ENCODE assay signal across 1 cellular context in the genomic region with DNA sequence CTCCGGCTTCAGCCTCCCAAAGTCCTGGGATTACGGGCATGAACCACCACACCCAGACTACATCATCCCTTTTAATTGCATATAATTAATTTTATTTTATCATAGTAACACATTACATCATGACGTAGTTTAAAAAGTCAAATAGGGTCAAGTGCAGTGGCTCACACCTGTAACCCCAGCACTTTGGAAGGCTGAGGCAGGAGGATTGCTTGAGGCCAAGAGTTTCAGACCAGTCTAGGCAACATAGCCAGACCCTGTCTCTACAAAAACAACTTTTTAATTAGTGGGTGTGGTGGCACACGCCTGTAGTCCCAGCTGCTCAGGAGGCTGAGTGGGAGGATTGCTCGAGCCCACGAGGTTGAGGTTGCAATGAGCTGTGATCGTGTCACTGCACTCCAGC.
A peak's percentile ranks its signal among the peaks of the same experiment; 100 is the strongest.
TF ChIP-seq lines count a peak whose summit lies in the region.

No MANE protein-coding gene starts in this region.

TF ChIP-seq in HEK293, 187 proteins besides CTCF, POLR2A, EP300 and RAD21:
- TF ChIP-seq ZNF791 (tag by site-specific recombination; IDR thresholded peaks at IDR 0.05) = no peak
- no peak for TF ChIP-seq ZBTB20 (tag by site-specific recombination; IDR thresholded peaks at IDR 0.05)
- no peak for TF ChIP-seq ZNF677 (tag by site-specific recombination; IDR thresholded peaks at IDR 0.05)
- TF ChIP-seq PBX3 (CRISPR knock-in tag; IDR thresholded peaks at IDR 0.05) = no peak
- TF ChIP-seq, protein P1, sequence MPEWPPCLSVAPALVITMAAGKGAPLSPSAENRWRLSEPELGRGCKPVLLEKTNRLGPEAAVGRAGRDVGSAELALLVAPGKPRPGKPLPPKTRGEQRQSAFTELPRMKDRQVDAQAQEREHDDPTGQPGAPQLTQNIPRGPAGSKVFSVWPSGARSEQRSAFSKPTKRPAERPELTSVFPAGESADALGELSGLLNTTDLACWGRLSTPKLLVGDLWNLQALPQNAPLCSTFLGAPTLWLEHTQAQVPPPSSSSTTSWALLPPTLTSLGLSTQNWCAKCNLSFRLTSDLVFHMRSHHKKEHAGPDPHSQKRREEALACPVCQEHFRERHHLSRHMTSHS (tag by site-specific recombination; IDR thresholded peaks at IDR 0.05) = no peak
- TF ChIP-seq, protein P2, sequence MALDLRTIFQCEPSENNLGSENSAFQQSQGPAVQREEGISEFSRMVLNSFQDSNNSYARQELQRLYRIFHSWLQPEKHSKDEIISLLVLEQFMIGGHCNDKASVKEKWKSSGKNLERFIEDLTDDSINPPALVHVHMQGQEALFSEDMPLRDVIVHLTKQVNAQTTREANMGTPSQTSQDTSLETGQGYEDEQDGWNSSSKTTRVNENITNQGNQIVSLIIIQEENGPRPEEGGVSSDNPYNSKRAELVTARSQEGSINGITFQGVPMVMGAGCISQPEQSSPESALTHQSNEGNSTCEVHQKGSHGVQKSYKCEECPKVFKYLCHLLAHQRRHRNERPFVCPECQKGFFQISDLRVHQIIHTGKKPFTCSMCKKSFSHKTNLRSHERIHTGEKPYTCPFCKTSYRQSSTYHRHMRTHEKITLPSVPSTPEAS (tag by site-specific recombination; IDR thresholded peaks at IDR 0.05) = no peak
- no peak for TF ChIP-seq YY1 (tag by site-specific recombination; IDR thresholded peaks at IDR 0.05)
- TF ChIP-seq ZNF354C (tag by site-specific recombination; IDR thresholded peaks at IDR 0.05; ENCODE audit: borderline replicate concordance, low read depth) = no peak
- TF ChIP-seq, protein P3, sequence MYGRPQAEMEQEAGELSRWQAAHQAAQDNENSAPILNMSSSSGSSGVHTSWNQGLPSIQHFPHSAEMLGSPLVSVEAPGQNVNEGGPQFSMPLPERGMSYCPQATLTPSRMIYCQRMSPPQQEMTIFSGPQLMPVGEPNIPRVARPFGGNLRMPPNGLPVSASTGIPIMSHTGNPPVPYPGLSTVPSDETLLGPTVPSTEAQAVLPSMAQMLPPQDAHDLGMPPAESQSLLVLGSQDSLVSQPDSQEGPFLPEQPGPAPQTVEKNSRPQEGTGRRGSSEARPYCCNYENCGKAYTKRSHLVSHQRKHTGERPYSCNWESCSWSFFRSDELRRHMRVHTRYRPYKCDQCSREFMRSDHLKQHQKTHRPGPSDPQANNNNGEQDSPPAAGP (tag by site-specific recombination; IDR thresholded peaks at IDR 0.05) = peak; percentile 86; the same call in 1 of the 2 replicates
- no peak for TF ChIP-seq ZNF701 (tag by site-specific recombination; IDR thresholded peaks at IDR 0.05)
- TF ChIP-seq EGR2 (tag by site-specific recombination; IDR thresholded peaks at IDR 0.05; ENCODE audit: low read depth) = peak; percentile 71
- TF ChIP-seq ZNF514 (tag by site-specific recombination; IDR thresholded peaks at IDR 0.05) = no peak
- no peak for TF ChIP-seq ZNF302 (tag by site-specific recombination; IDR thresholded peaks at IDR 0.05; ENCODE audit: low read depth)
- no peak for TF ChIP-seq ZSCAN16 (tag by site-specific recombination; IDR thresholded peaks at IDR 0.05)
- TF ChIP-seq BCL11B (tag by site-specific recombination; IDR thresholded peaks at IDR 0.05; ENCODE audit: low read depth) = no peak
- no peak for TF ChIP-seq GLIS1 (tag by site-specific recombination; IDR thresholded peaks at IDR 0.05)
- no peak for TF ChIP-seq ZNF654 (tag by site-specific recombination; IDR thresholded peaks at IDR 0.05; ENCODE audit: low read depth)
- TF ChIP-seq SP7 (tag by site-specific recombination; IDR thresholded peaks at IDR 0.05) = peak; percentile 78
- no peak for TF ChIP-seq GLIS2 (tag by site-specific recombination; IDR thresholded peaks at IDR 0.05)
- 0 out of 2 replicates have a peak, but pooled peaks have one; percentile 21 for TF ChIP-seq SCRT2 (tag by site-specific recombination; IDR thresholded peaks at IDR 0.05)
- no peak for TF ChIP-seq ZNF16 (tag by site-specific recombination; IDR thresholded peaks at IDR 0.05; ENCODE audit: low read depth)
- TF ChIP-seq ZFP3 (tag by site-specific recombination; IDR thresholded peaks at IDR 0.05; ENCODE audit: low read depth) = no peak
- no peak for TF ChIP-seq ZNF18 (tag by site-specific recombination; IDR thresholded peaks at IDR 0.05)
- no peak for TF ChIP-seq ZNF169 (tag by site-specific recombination; IDR thresholded peaks at IDR 0.05)
- no peak for TF ChIP-seq ZNF157 (tag by site-specific recombination; IDR thresholded peaks at IDR 0.05)
- TF ChIP-seq ZNF843 (tag by site-specific recombination; IDR thresholded peaks at IDR 0.05) = no peak
- no peak for TF ChIP-seq GFI1B (tag by site-specific recombination; IDR thresholded peaks at IDR 0.05)
- no peak for TF ChIP-seq ZSCAN23 (tag by site-specific recombination; IDR thresholded peaks at IDR 0.05)
- TF ChIP-seq ZNF629 (tag by site-specific recombination; IDR thresholded peaks at IDR 0.05) = peak; percentile 32; the same call in 1 of the 2 replicates
- TF ChIP-seq ZNF785 (tag by site-specific recombination; IDR thresholded peaks at IDR 0.05) = no peak
- peak; percentile 41; the same call in 1 of the 2 replicates for TF ChIP-seq SCRT1 (tag by site-specific recombination; IDR thresholded peaks at IDR 0.05; ENCODE audit: borderline replicate concordance)
- TF ChIP-seq ZFP69B (tag by site-specific recombination; IDR thresholded peaks at IDR 0.05) = no peak
- peak; percentile 94 for TF ChIP-seq KLF1 (tag by site-specific recombination; IDR thresholded peaks at IDR 0.05)
- no peak for TF ChIP-seq ZSCAN30 (tag by site-specific recombination; IDR thresholded peaks at IDR 0.05)
- TF ChIP-seq ZNF768 (tag by site-specific recombination; IDR thresholded peaks at IDR 0.05) = no peak
- TF ChIP-seq ZFHX2 (tag by site-specific recombination; conservative IDR thresholded peaks at IDR 0.05) = peak; percentile 66
- TF ChIP-seq ZNF521 (tag by site-specific recombination; IDR thresholded peaks at IDR 0.05) = no peak
- TF ChIP-seq, protein P4, sequence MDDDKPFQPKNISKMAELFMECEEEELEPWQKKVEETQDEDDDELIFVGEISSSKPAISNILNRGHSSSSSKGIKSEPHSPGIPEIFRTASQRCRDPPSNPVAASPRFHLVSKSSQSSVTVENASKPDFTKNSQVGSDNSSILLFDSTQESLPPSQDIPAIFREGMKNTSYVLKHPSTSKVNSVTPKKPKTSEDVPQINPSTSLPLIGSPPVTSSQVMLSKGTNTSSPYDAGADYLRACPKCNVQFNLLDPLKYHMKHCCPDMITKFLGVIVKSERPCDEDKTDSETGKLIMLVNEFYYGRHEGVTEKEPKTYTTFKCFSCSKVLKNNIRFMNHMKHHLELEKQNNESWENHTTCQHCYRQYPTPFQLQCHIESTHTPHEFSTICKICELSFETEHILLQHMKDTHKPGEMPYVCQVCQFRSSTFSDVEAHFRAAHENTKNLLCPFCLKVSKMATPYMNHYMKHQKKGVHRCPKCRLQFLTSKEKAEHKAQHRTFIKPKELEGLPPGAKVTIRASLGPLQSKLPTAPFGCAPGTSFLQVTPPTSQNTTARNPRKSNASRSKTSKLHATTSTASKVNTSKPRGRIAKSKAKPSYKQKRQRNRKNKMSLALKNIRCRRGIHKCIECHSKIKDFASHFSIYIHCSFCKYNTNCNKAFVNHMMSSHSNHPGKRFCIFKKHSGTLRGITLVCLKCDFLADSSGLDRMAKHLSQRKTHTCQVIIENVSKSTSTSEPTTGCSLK (tag by site-specific recombination; IDR thresholded peaks at IDR 0.05) = no peak
- no peak for TF ChIP-seq ZNF548 (tag by site-specific recombination; IDR thresholded peaks at IDR 0.05)
- TF ChIP-seq, protein P5, sequence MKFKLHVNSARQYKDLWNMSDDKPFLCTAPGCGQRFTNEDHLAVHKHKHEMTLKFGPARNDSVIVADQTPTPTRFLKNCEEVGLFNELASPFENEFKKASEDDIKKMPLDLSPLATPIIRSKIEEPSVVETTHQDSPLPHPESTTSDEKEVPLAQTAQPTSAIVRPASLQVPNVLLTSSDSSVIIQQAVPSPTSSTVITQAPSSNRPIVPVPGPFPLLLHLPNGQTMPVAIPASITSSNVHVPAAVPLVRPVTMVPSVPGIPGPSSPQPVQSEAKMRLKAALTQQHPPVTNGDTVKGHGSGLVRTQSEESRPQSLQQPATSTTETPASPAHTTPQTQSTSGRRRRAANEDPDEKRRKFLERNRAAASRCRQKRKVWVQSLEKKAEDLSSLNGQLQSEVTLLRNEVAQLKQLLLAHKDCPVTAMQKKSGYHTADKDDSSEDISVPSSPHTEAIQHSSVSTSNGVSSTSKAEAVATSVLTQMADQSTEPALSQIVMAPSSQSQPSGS (tag by site-specific recombination; IDR thresholded peaks at IDR 0.05; ENCODE audit: low read depth) = peak; percentile 42
- no peak for TF ChIP-seq KLF9 (tag by site-specific recombination; IDR thresholded peaks at IDR 0.05; ENCODE audit: low read depth)
- no peak for TF ChIP-seq ZNF660 (tag by site-specific recombination; IDR thresholded peaks at IDR 0.05)
